Comparison of ENCODE assay signal across 1 cellular context in the genomic region with DNA sequence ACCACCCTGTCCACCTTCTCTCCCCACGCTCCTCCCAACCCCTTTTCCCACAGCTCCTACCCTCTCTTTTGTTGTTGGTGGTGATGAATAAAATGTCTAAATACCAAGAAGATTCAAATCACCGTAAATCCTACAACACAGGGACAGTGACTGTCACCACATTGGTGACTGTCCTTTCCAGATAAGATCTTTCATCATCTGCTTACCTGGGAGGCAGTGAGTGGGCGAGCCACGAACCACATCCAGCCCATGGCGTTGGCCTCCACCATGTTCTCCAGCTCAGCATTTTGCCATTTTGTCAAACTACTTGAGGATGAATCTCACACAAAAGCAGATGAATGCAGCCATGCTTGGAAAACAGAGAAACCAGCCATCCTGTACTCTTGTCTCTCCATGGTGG.
TF ChIP-seq lines count a peak whose summit lies in the region.

No MANE protein-coding gene starts in this region.

TF ChIP-seq in K562, 482 proteins besides CTCF, POLR2A, EP300 and RAD21:
- TF ChIP-seq EGR1 (conservative IDR thresholded peaks at IDR 0.05): peak; percentile 50
- TF ChIP-seq MEIS2 (IDR thresholded peaks at IDR 0.05; ENCODE audit: partially characterized antibody): peak; percentile 24
- no peak for TF ChIP-seq ATF7 (IDR thresholded peaks at IDR 0.05)
TF ChIP-seq in K562: peak in this region for 2.
